ENCODE assay signal across 26 cellular contexts in genomic region chr6:42778072-42778471, GRCh38. TPM values are rescaled to one million over a fixed set of nuclear protein-coding genes. Genes with fewer than 3 reads are reported as not detected.
A peak's percentile ranks its signal among the peaks of the same experiment; 100 is the strongest.
DNase-seq lines count a peak whose midpoint lies in the region; ATAC-seq and TF ChIP-seq lines count a peak whose summit lies in the region.
"Had no signal": no experiment of that assay in that cellular context is flagged by ENCODE, and none has a peak within 500 bp of the region (broad histone marks: within the 10 kb centered on the region; RNA-seq: fewer than 3 reads in every experiment).

No MANE protein-coding gene starts in this region.

- H3K4me3 ChIP-seq in Panc1 (ENCODE audit: low read depth in 2 of 2, low read length in 2 of 2) (no peak overlapping the region), mesenchymal stem cell (ENCODE audit: insufficient read depth in 1 of 2, low read depth in 1 of 2, low read length in 2 of 2) (no peak overlapping the region), BE2C (ENCODE audit: low read depth, low read length) (no peak overlapping the region)
- H3K4me3 ChIP-seq: A549, hepatocyte, lower lobe of right lung, upper lobe of left lung had no signal

- DNase-seq in activated naive CD8-positive, alpha-beta T cell treated with anti-CD3 and anti-CD28 coated beads, Interleukin-2, amount 50 U/mL, for 24 hours = no peak
- DNase-seq in Panc1 (ENCODE audit: low read depth, low spot score) = no peak
- no peak for DNase-seq in mesenchymal stem cell
- no peak for DNase-seq in type B pancreatic cell (ENCODE audit: extremely low spot score, unreplicated experiment)
- DNase-seq in BE2C = no peak
- DNase-seq in OCI-M2 (lab: John Stamatoyannopoulos, UW; ENCODE audit: unreplicated experiment) = no peak
- DNase-seq: activated CD8-positive, alpha-beta memory T cell treated with anti-CD3 and anti-CD28 coated beads for 24 hours; activated naive CD4-positive, alpha-beta T cell treated with anti-CD3 and anti-CD28 coated beads, Interleukin-2, amount 50 U/mL, for 16 hours; activated T-cell treated with anti-CD3 and anti-CD28 coated beads, Interleukin-2, amount 50 U/mL, for 48 hours; effector CD4-positive, alpha-beta T cell; H7; lower lobe of right lung; NCI-H1694; NCI-H2171 treated with DMSO at 0.1 percent for 48 hours; NCI-H524 treated with DMSO at 0.1 percent for 48 hours; stimulated activated CD4-positive, alpha-beta T cell treated with anti-CD3 and anti-CD28 coated beads, Interleukin-4, amount 100 ng/mL, for 24 hours; upper lobe of left lung had no signal

- H3K27ac Mint-ChIP-seq in activated naive CD8-positive, alpha-beta T cell = peak overlapping the region; percentile 22
- H3K27ac Mint-ChIP-seq in activated naive CD8-positive, alpha-beta T cell treated with anti-CD3 and anti-CD28 coated beads, Interleukin-2, amount 50 U/mL, for 24 hours = no peak overlapping the region
- H3K27ac Mint-ChIP-seq in type B pancreatic cell = peak overlapping the region; percentile 69

- no peak overlapping the region for H2BK12ac ChIP-seq in mesenchymal stem cell (ENCODE audit: low read length in 2 of 2)

- no peak overlapping the region for H4K8ac ChIP-seq in mesenchymal stem cell (ENCODE audit: low read length)

- H3K27ac ChIP-seq in Panc1 (ENCODE audit: low read length) (peak overlapping the region; percentile 31; the same call in 1 of the 2 replicates), mesenchymal stem cell (ENCODE audit: low read length, poor library complexity, severe bottlenecking) (peak overlapping the region; percentile 41)
- H3K27ac ChIP-seq: A549, C4-2B, foreskin keratinocyte, hepatocyte, lower lobe of right lung had no signal

- H3K9me3 Mint-ChIP-seq in activated naive CD8-positive, alpha-beta T cell (ENCODE audit: low read depth) = no peaks in the 10 kb centered on the region
- no peaks in the 10 kb centered on the region for H3K9me3 Mint-ChIP-seq in activated naive CD8-positive, alpha-beta T cell treated with anti-CD3 and anti-CD28 coated beads, Interleukin-2, amount 50 U/mL, for 24 hours
- no peaks in the 10 kb centered on the region for H3K9me3 Mint-ChIP-seq in type B pancreatic cell
- H3K9me3 Mint-ChIP-seq: stimulated activated naive CD8-positive, alpha-beta T cell treated with anti-CD3 and anti-CD28 coated beads, Interleukin-15, Interleukin-2, amounts not matched to agents 100 ng/mL and 50 ng/mL, for 24 hours had no signal

- H3K27me3 ChIP-seq in Panc1 (ENCODE audit: control insufficient read depth, insufficient read depth, low read length) (no peaks in the 10 kb centered on the region), mesenchymal stem cell (ENCODE audit: control insufficient read depth in 1 of 2, insufficient read depth in 1 of 2, low read length in 2 of 2) (no peaks in the 10 kb centered on the region), BE2C (no peaks in the 10 kb centered on the region)
- H3K27me3 ChIP-seq: foreskin keratinocyte, hepatocyte, upper lobe of left lung had no signal

- no peaks in the 10 kb centered on the region for H3K27me3 Mint-ChIP-seq in activated naive CD8-positive, alpha-beta T cell
- no peaks in the 10 kb centered on the region for H3K27me3 Mint-ChIP-seq in activated naive CD8-positive, alpha-beta T cell treated with anti-CD3 and anti-CD28 coated beads, Interleukin-2, amount 50 U/mL, for 24 hours
- no peaks in the 10 kb centered on the region for H3K27me3 Mint-ChIP-seq in type B pancreatic cell
- H3K27me3 Mint-ChIP-seq: stimulated activated naive CD8-positive, alpha-beta T cell treated with anti-CD3 and anti-CD28 coated beads, Interleukin-15, Interleukin-2, amounts not matched to agents 100 ng/mL and 50 ng/mL, for 24 hours had no signal

- H3K79me1 ChIP-seq in mesenchymal stem cell (replicated peaks; ENCODE audit: low read length, poor library complexity, severe bottlenecking) = peaks cover 9% of the 10 kb centered on the region

- H2AK5ac ChIP-seq in mesenchymal stem cell (ENCODE audit: low read length, severe bottlenecking) = peak overlapping the region; percentile 6

- H3K36me3 Mint-ChIP-seq in activated naive CD8-positive, alpha-beta T cell = no peaks in the 10 kb centered on the region
- H3K36me3 Mint-ChIP-seq in activated naive CD8-positive, alpha-beta T cell treated with anti-CD3 and anti-CD28 coated beads, Interleukin-2, amount 50 U/mL, for 24 hours (ENCODE audit: low read depth) = no peaks in the 10 kb centered on the region
- no peaks in the 10 kb centered on the region for H3K36me3 Mint-ChIP-seq in type B pancreatic cell

- POLR2A ChIA-PET in Panc1 (lab: Charles Lee) = interaction anchor here (0.5 kb wide), 1 partner anchor 728 kb away, joined by 5 read pairs; the partner anchor contains the start of gene TAF8

- H3K4me3 Mint-ChIP-seq in activated naive CD8-positive, alpha-beta T cell = no peak overlapping the region
- H3K4me3 Mint-ChIP-seq in activated naive CD8-positive, alpha-beta T cell treated with anti-CD3 and anti-CD28 coated beads, Interleukin-2, amount 50 U/mL, for 24 hours = no peak overlapping the region
- peak overlapping the region; percentile 22 for H3K4me3 Mint-ChIP-seq in type B pancreatic cell
- H3K4me3 Mint-ChIP-seq: stimulated activated naive CD8-positive, alpha-beta T cell treated with anti-CD3 and anti-CD28 coated beads, Interleukin-15, Interleukin-2, amounts not matched to agents 100 ng/mL and 50 ng/mL, for 24 hours had no signal

- no peak overlapping the region for H3K9ac ChIP-seq in mesenchymal stem cell (ENCODE audit: low read length)

- H3K14ac ChIP-seq in mesenchymal stem cell (ENCODE audit: low read length in 2 of 2) = no peak overlapping the region

- in situ Hi-C loops in Panc1 (cut with HindIII; ENCODE audit: low pct_unique_long_range_greater_than_20kb, low sequenced_read_pairs) = no loop called here

- H3K4ac ChIP-seq in mesenchymal stem cell (ENCODE audit: low read depth in 1 of 2, low read length in 2 of 2) = no peak overlapping the region

- BruUV-seq in Panc1 (replicated peaks; lab: Mats Ljungman, UMichigan) = no TSS peak

- peaks cover 16% of the 10 kb centered on the region for H3K4me1 ChIP-seq in Panc1 (ENCODE audit: control insufficient read depth, insufficient read depth, low read length)
- H3K4me1 ChIP-seq in mesenchymal stem cell (ENCODE audit: control insufficient read depth, insufficient read depth, low read depth, low read length) = peaks cover 13% of the 10 kb centered on the region
- H3K4me1 ChIP-seq in BE2C = peaks cover 5% of the 10 kb centered on the region; the same call in 1 of the 2 replicates

- H3K9me3 ChIP-seq in Panc1 (ENCODE audit: control insufficient read depth, insufficient read depth, low read depth, low read length) (no peaks in the 10 kb centered on the region), mesenchymal stem cell (ENCODE audit: control insufficient read depth, low read length) (no peaks in the 10 kb centered on the region), BE2C (no peaks in the 10 kb centered on the region)
- H3K9me3 ChIP-seq: A549, lower lobe of right lung, upper lobe of left lung had no signal

- no peak overlapping the region for H2BK5ac ChIP-seq in mesenchymal stem cell (ENCODE audit: low read depth, low read length, poor library complexity, severe bottlenecking)

- ATAC-seq in activated naive CD8-positive, alpha-beta T cell treated with anti-CD3 and anti-CD28 coated beads, Interleukin-2, amount 50 U/mL, for 24 hours = no peak
- no peak for ATAC-seq in Panc1
- ATAC-seq in HG03196 (IDR thresholded peaks at IDR 0.05; ENCODE audit: unreplicated experiment) = no peak
- ATAC-seq: A549; activated CD4-positive, CD25-positive, alpha-beta regulatory T cell treated with anti-CD3 and anti-CD28 coated beads, Interleukin-2, amount 50 U/mL, for 24 hours; foreskin keratinocyte; lower lobe of right lung had no signal

- no peak overlapping the region for H2AFZ ChIP-seq in mesenchymal stem cell (ENCODE audit: low read depth, low read length)
- H2AFZ ChIP-seq: hepatocyte had no signal

- no peak overlapping the region for H4K91ac ChIP-seq in mesenchymal stem cell (ENCODE audit: low read length)

- no peak overlapping the region for H3K4me2 ChIP-seq in mesenchymal stem cell (ENCODE audit: low read length, poor library complexity, severe bottlenecking)
- H3K4me2 ChIP-seq: A549, hepatocyte had no signal

- CTCF ChIA-PET in Panc1 (lab: Charles Lee) = no interaction called here

- no peak for TF ChIP-seq CTCF in Panc1 (IDR thresholded peaks at IDR 0.05)
- no peak for TF ChIP-seq CTCF in type B pancreatic cell (conservative IDR thresholded peaks at IDR 0.05)
- TF ChIP-seq CTCF in BE2C (IDR thresholded peaks at IDR 0.05; ENCODE audit: low read depth, low read length) = no peak

- 96% methylated on average over 1 of the region's 2 CpGs for WGBS in mesenchymal stem cell

- no peaks in the 10 kb centered on the region; the same call in 1 of the 2 replicates for H3K36me3 ChIP-seq in Panc1 (ENCODE audit: control insufficient read depth, insufficient read depth, low read length)
- H3K36me3 ChIP-seq in mesenchymal stem cell (ENCODE audit: control insufficient read depth in 1 of 2, insufficient read depth in 2 of 2, low read depth in 1 of 2, low read length in 2 of 2) = no peaks in the 10 kb centered on the region
- peaks cover 2% of the 10 kb centered on the region for H3K36me3 ChIP-seq in BE2C
- H3K36me3 ChIP-seq: lower lobe of right lung, upper lobe of left lung had no signal

- intact Hi-C loops in Panc1 (cut with micrococcal nuclease; ENCODE audit: unreplicated experiment) = no loop called here

- H3K4me1 Mint-ChIP-seq in activated naive CD8-positive, alpha-beta T cell (ENCODE audit: low read depth) = peaks cover 58% of the 10 kb centered on the region
- peaks cover 58% of the 10 kb centered on the region for H3K4me1 Mint-ChIP-seq in activated naive CD8-positive, alpha-beta T cell treated with anti-CD3 and anti-CD28 coated beads, Interleukin-2, amount 50 U/mL, for 24 hours
- H3K4me1 Mint-ChIP-seq in type B pancreatic cell (ENCODE audit: unreplicated experiment) = peaks cover 29% of the 10 kb centered on the region

- no peak overlapping the region for H3K23ac ChIP-seq in mesenchymal stem cell (ENCODE audit: low read length in 2 of 2)

- H2BK15ac ChIP-seq in mesenchymal stem cell (ENCODE audit: low read depth, poor library complexity, severe bottlenecking) = no peak overlapping the region

- H2BK120ac ChIP-seq in mesenchymal stem cell (ENCODE audit: low read depth, low read length) = no peak overlapping the region

- no peak overlapping the region for H3K18ac ChIP-seq in mesenchymal stem cell (ENCODE audit: low read depth in 1 of 2, low read length in 2 of 2)

RNA-seq across cellular contexts. Expression of gene BICRAL, which starts 3.8 kb away (rescaled TPM):
- 12.9 TPM for total RNA-seq in Panc1 (2021; ENCODE audit: unreplicated experiment)
- polyA plus RNA-seq in Panc1 (2012; ENCODE audit: insufficient read length) = 6.6 TPM
- 3.9 TPM for polyA plus RNA-seq in mesenchymal stem cell (2013, experiment 1 of 2)
- polyA plus RNA-seq in mesenchymal stem cell (2013, experiment 2 of 2) = 3.5 TPM
- 9.1 and 9.3 TPM in 2 replicates for total RNA-seq in type B pancreatic cell (ENCODE audit: low replicate concordance)
- 5.7 TPM for polyA plus RNA-seq in BE2C (2012; ENCODE audit: insufficient read depth, insufficient read length, low read depth)

RNA-seq across cellular contexts. Expression of gene TBCC, which starts 32.2 kb away (rescaled TPM):
- 25.7 TPM for total RNA-seq in Panc1 (2021; ENCODE audit: unreplicated experiment)
- 20.6 TPM for polyA plus RNA-seq in Panc1 (2012; ENCODE audit: insufficient read length)
- polyA plus RNA-seq in mesenchymal stem cell (2013, experiment 1 of 2) = 20.5 TPM
- polyA plus RNA-seq in mesenchymal stem cell (2013, experiment 2 of 2) = 22.6 TPM
- total RNA-seq in type B pancreatic cell (ENCODE audit: low replicate concordance) = 29.3 and 34.8 TPM in 2 replicates
- polyA plus RNA-seq in BE2C (2012; ENCODE audit: insufficient read depth, insufficient read length, low read depth) = 134 TPM

RNA-seq across cellular contexts. Expression of gene PRPH2, which starts 55.7 kb away (rescaled TPM):
- total RNA-seq in Panc1 (2021; ENCODE audit: unreplicated experiment) (not detected), type B pancreatic cell (ENCODE audit: low replicate concordance) (not detected in 2 replicates)
- polyA plus RNA-seq in Panc1 (2012; ENCODE audit: insufficient read length) = not detected
- 0.03 TPM for polyA plus RNA-seq in mesenchymal stem cell (2013, experiment 1 of 2)
- 0.07 TPM for polyA plus RNA-seq in mesenchymal stem cell (2013, experiment 2 of 2)
- not detected for polyA plus RNA-seq in BE2C (2012; ENCODE audit: insufficient read depth, insufficient read length, low read depth)
- total RNA-seq: astrocyte, foreskin keratinocyte, hepatocyte had no signal
- polyA plus RNA-seq: A549, hepatocyte had no signal
